ENCODE assay signal across 16 cellular contexts in the genomic region with DNA sequence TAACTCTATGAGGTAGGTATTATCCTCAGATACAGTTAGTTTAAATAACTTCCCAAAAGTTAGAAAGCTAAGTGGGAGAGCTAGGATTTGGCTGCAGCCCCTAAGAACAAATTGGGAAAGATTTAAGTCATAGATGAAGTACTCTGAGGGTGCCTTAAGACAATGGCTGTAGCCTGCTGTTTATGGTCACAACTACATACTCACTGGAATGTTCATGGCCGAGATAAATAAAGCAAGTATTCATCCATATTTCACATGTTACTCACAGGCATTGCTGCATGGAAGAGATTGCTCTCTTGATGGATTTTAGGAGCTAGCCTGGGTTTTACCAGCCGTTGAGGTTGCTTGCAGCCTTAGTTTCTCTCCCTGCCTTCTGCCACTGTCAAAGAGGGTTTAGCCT.
DNase-seq lines count a peak whose midpoint lies in the region; ATAC-seq and TF ChIP-seq lines count a peak whose summit lies in the region.
"Had no signal": no experiment of that assay in that cellular context is flagged by ENCODE, and none has a peak within 500 bp of the region (broad histone marks: within the 10 kb centered on the region; RNA-seq: fewer than 3 reads in every experiment).

No MANE protein-coding gene starts in this region.

- peak overlapping the region; percentile 54; the same call in 2 of the 3 replicates for H2BK15ac ChIP-seq in IMR-90 (ENCODE audit: low read depth, low read length)

- H3K4me2 ChIP-seq in IMR-90 (ENCODE audit: low read depth, low read length) = peak overlapping the region; percentile 34; the same call in 1 of the 2 replicates
- no peak overlapping the region for H3K4me2 ChIP-seq in trophoblast cell (ENCODE audit: low read length)

- TF ChIP-seq CTCF in AG09309 (IDR thresholded peaks at IDR 0.05; ENCODE audit: control insufficient read depth, insufficient read depth, low read depth, low read length, missing control alignments) (no peak), IMR-90 (conservative IDR thresholded peaks at IDR 0.05; ENCODE audit: low read depth, low read length) (no peak), choroid plexus epithelial cell (conservative IDR thresholded peaks at IDR 0.05; ENCODE audit: low read depth, low read length) (no peak)

- no peak overlapping the region for H2BK12ac ChIP-seq in trophoblast cell (ENCODE audit: low read length)

- in situ Hi-C loops in IMR-90 (cut with MboI; ENCODE audit: low sequenced_read_pairs) = loop anchor here (25.0 kb wide), 1 partner anchor 100 kb away; no protein-coding TSS in a partner anchor

- no peaks in the 10 kb centered on the region for H4K20me1 ChIP-seq in IMR-90 (ENCODE audit: insufficient read depth, low read length)

- H4K91ac ChIP-seq in IMR-90 (ENCODE audit: insufficient read depth, low read depth, low read length) (peak overlapping the region; percentile 81), trophoblast cell (ENCODE audit: low read depth, low read length) (no peak overlapping the region)

- H3K4me3 ChIP-seq in AG09309 (ENCODE audit: control insufficient read depth, low read depth, low read length) = no peak overlapping the region
- H3K4me3 ChIP-seq in IMR-90 (ENCODE audit: insufficient read depth, low read depth, low read length) = no peak overlapping the region
- no peak overlapping the region for H3K4me3 ChIP-seq in choroid plexus epithelial cell (ENCODE audit: low read depth, low read length)
- no peak overlapping the region for H3K4me3 ChIP-seq in trophoblast cell (ENCODE audit: low read depth, low read length)

- 0 out of 2 replicates have a peak overlapping the region, but pooled peaks have one; percentile 73 for H4K5ac ChIP-seq in IMR-90 (ENCODE audit: low read depth, low read length)

- POLR2A ChIA-PET in IMR-90 (lab: Charles Lee; ENCODE audit: unreplicated experiment) = no interaction called here

- peak overlapping the region; percentile 51; the same call in 1 of the 2 replicates for H3K18ac ChIP-seq in IMR-90 (ENCODE audit: low read depth, low read length)
- no peak overlapping the region for H3K18ac ChIP-seq in trophoblast cell (ENCODE audit: low read length)

- H3K56ac ChIP-seq in IMR-90 (ENCODE audit: extremely low read depth, insufficient read depth, low read length) = no peak overlapping the region

- no CpG with 5 or more reads among the region's 2 CpGs for WGBS in IMR-90 (ENCODE audit: extremely low coverage in 2 of 2, insufficient read length in 1 of 2), 2 experiments
- WGBS in trophoblast cell (ENCODE audit: extremely low coverage, insufficient coverage, insufficient read length) = no CpG with 5 or more reads among the region's 2 CpGs

- H3K4ac ChIP-seq in IMR-90 (ENCODE audit: low read depth, low read length) = peak overlapping the region; percentile 77
- H3K4ac ChIP-seq in trophoblast cell (ENCODE audit: low read depth, low read length) = no peak overlapping the region

- H3K27me3 ChIP-seq in IMR-90 (ENCODE audit: control insufficient read depth, insufficient read depth, low read length) (no peaks in the 10 kb centered on the region), trophoblast cell (ENCODE audit: insufficient read depth, low read length) (no peaks in the 10 kb centered on the region)

- no peak for TF ChIP-seq POLR2A in IMR-90 (IDR thresholded peaks at IDR 0.05; ENCODE audit: low read depth, low read length)

- peak overlapping the region; percentile 90 for H2BK20ac ChIP-seq in IMR-90 (ENCODE audit: low read depth, low read length)

- CTCF ChIA-PET in IMR-90 (lab: Yijun Ruan, JAX) = no interaction called here

- BruUV-seq in IMR-90 (replicated peaks; lab: Mats Ljungman, UMichigan) = no TSS peak

- H4K8ac ChIP-seq in IMR-90 (ENCODE audit: low read depth in 2 of 2, low read length in 2 of 2) = peak overlapping the region; percentile 29 to 83; a peak in 3 of 4 replicates
- no peak overlapping the region for H4K8ac ChIP-seq in trophoblast cell (ENCODE audit: low read depth, low read length)

- no peak for TF ChIP-seq RAD21 in IMR-90 (IDR thresholded peaks at IDR 0.05; ENCODE audit: low read length)

- DNase-seq in AG09309 (ENCODE audit: low read depth) (peak; percentile 72), IMR-90 (peak; percentile 91), choroid plexus epithelial cell (ENCODE audit: low read depth) (peak; percentile 81), trophoblast cell (peak; percentile 8 to 72), cerebellum (ENCODE audit: low spot score) (no peak)
- DNase-seq: ACHN; activated CD4-positive, alpha-beta T cell treated with anti-CD3 and anti-CD28 coated beads, Interleukin-2, amount 10 ng/mL, durations not matched to agents 7 days and 5 days; activated T-cell treated with anti-CD3 and anti-CD28 coated beads, Interleukin-2, amount 50 U/mL, for 24 hours; NCI-H1092; RPMI8226; stimulated activated CD4-positive, alpha-beta T cell treated with anti-CD3 and anti-CD28 coated beads, Interleukin-15, amount 100 ng/mL, for 24 hours; T-helper 9 cell had no signal

- no peaks in the 10 kb centered on the region for H3K9me3 ChIP-seq in IMR-90 (ENCODE audit: control insufficient read depth, insufficient read depth, low read length)
- H3K9me3 ChIP-seq in trophoblast cell (ENCODE audit: insufficient read depth, low read depth, low read length) = no peaks in the 10 kb centered on the region

- H2AK5ac ChIP-seq in IMR-90 (ENCODE audit: low read depth, low read length) (peak overlapping the region; percentile 22; the same call in 1 of the 2 replicates), trophoblast cell (ENCODE audit: low read length) (no peak overlapping the region)

- no peak overlapping the region for H3K9ac ChIP-seq in IMR-90 (ENCODE audit: low read depth, low read length)
- no peak overlapping the region for H3K9ac ChIP-seq in trophoblast cell (ENCODE audit: low read length)

- peak overlapping the region; percentile 47 for H2AFZ ChIP-seq in IMR-90 (replicated peaks; ENCODE audit: low read length, poor library complexity)
- no peak overlapping the region for H2AFZ ChIP-seq in trophoblast cell (ENCODE audit: insufficient read depth, low read length, poor library complexity)

- peaks cover 9% of the 10 kb centered on the region for H3K9me1 ChIP-seq in IMR-90 (ENCODE audit: insufficient read depth, low read length)

- no peaks in the 10 kb centered on the region for H3K36me3 ChIP-seq in IMR-90 (ENCODE audit: control insufficient read depth, insufficient read depth, low read length)
- H3K36me3 ChIP-seq in trophoblast cell (ENCODE audit: control insufficient read depth in 1 of 2, insufficient read depth in 2 of 2, low read length in 2 of 2) = no peaks in the 10 kb centered on the region

- intact Hi-C loops in IMR-90 (cut with micrococcal nuclease) = loop anchor here (1.0 kb wide), 1 partner anchor 86 kb away; no protein-coding TSS in a partner anchor

- ATAC-seq in IMR-90 (ENCODE audit: low read depth) (peak; percentile 90), HG02840 (IDR thresholded peaks at IDR 0.05; ENCODE audit: low FRiP score, unreplicated experiment) (no peak), HG02981 (IDR thresholded peaks at IDR 0.05; ENCODE audit: unreplicated experiment) (no peak), HG03378 (IDR thresholded peaks at IDR 0.05; ENCODE audit: unreplicated experiment) (no peak)
- ATAC-seq: left lobe of liver had no signal

- H3K4me1 ChIP-seq in IMR-90 (ENCODE audit: control insufficient read depth, insufficient read depth, low read length) (peaks cover 17% of the 10 kb centered on the region), trophoblast cell (ENCODE audit: control insufficient read depth in 1 of 2, insufficient read depth in 2 of 2, low read length in 2 of 2) (peaks cover 0 to under 1% of the 10 kb centered on the region in 2 experiments)

- H2AK9ac ChIP-seq in IMR-90 (replicated peaks; ENCODE audit: low read depth, low read length, poor library complexity) = no peak overlapping the region

- H3K14ac ChIP-seq in IMR-90 (replicated peaks; ENCODE audit: low read depth, low read length) = peak overlapping the region; percentile 66
- H3K14ac ChIP-seq in trophoblast cell (ENCODE audit: low read length) = no peak overlapping the region

- no peak overlapping the region for H4K12ac ChIP-seq in trophoblast cell (ENCODE audit: low read depth, low read length)

- H3K79me2 ChIP-seq in trophoblast cell (ENCODE audit: control insufficient read depth, insufficient read depth, low read length, poor library complexity) = peaks cover 2% of the 10 kb centered on the region

- H3K27ac ChIP-seq in IMR-90 (ENCODE audit: insufficient read depth, low read length) (peak overlapping the region; percentile 46; the same call in 1 of the 2 replicates), trophoblast cell (ENCODE audit: low read depth, low read length) (no peak overlapping the region)

- peaks cover 18 to 27% of the 10 kb centered on the region in 2 experiments for H3K79me1 ChIP-seq in IMR-90 (ENCODE audit: low read depth in 1 of 2, low read length in 2 of 2)
- no peaks in the 10 kb centered on the region for H3K79me1 ChIP-seq in trophoblast cell (ENCODE audit: low read length)

- dilution Hi-C loops in IMR-90 (cut with HindIII; ENCODE audit: low sequenced_read_pairs, unreplicated experiment) = no loop called here

- H2BK5ac ChIP-seq in IMR-90 (ENCODE audit: low read depth, low read length, poor library complexity, severe bottlenecking) (peak overlapping the region; percentile 88), trophoblast cell (ENCODE audit: low read depth, low read length, poor library complexity) (no peak overlapping the region)

- H2BK120ac ChIP-seq in IMR-90 (ENCODE audit: low read depth, low read length) (peak overlapping the region; percentile 90), trophoblast cell (ENCODE audit: insufficient read depth, low read length, poor library complexity) (no peak overlapping the region)

- H3K23ac ChIP-seq in IMR-90 (ENCODE audit: low read depth, low read length) = peak overlapping the region; percentile 70
- H3K23ac ChIP-seq in trophoblast cell (ENCODE audit: low read length) = no peak overlapping the region

TF ChIP-seq in IMR-90, 13 proteins besides CTCF, POLR2A, EP300 and RAD21 (continues in another document):
- peak; percentile 65 for TF ChIP-seq FOS (IDR thresholded peaks at IDR 0.05; ENCODE audit: low read depth, low read length)
- no peak for TF ChIP-seq MAFK (IDR thresholded peaks at IDR 0.05; ENCODE audit: low read depth, low read length)
- TF ChIP-seq, protein P1, sequence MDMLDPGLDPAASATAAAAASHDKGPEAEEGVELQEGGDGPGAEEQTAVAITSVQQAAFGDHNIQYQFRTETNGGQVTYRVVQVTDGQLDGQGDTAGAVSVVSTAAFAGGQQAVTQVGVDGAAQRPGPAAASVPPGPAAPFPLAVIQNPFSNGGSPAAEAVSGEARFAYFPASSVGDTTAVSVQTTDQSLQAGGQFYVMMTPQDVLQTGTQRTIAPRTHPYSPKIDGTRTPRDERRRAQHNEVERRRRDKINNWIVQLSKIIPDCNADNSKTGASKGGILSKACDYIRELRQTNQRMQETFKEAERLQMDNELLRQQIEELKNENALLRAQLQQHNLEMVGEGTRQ (IDR thresholded peaks at IDR 0.05; ENCODE audit: low read depth, low read length) = no peak
- no peak for TF ChIP-seq MXI1 (IDR thresholded peaks at IDR 0.05; ENCODE audit: borderline replicate concordance, low read depth, low read length)
- TF ChIP-seq NFE2L2 (IDR thresholded peaks at IDR 0.05; ENCODE audit: low read depth, low read length) = no peak
- no peak for TF ChIP-seq CHD1 (IDR thresholded peaks at IDR 0.05; ENCODE audit: low read depth, low read length)
- no peak for TF ChIP-seq RCOR1 (IDR thresholded peaks at IDR 0.05; ENCODE audit: insufficient replicate concordance, low read length)
